11 cellular contexts compared by ENCODE assay signal in genomic region chr2:226048625-226049024, GRCh38.
A peak's percentile ranks its signal among the peaks of the same experiment; 100 is the strongest.
DNase-seq lines count a peak whose midpoint lies in the region; ATAC-seq, FAIRE-seq and TF ChIP-seq lines count a peak whose summit lies in the region.
"Had no signal": no experiment of that assay in that cellular context is flagged by ENCODE, and none has a peak within 500 bp of the region (broad histone marks: within the 10 kb centered on the region; RNA-seq: fewer than 3 reads in every experiment).

No MANE protein-coding gene starts in this region.

- TF ChIP-seq CTCF in A673 (conservative IDR thresholded peaks at IDR 0.05; ENCODE audit: low read depth, low read length) (no peak), brain microvascular endothelial cell (IDR thresholded peaks at IDR 0.05; ENCODE audit: low read depth, low read length, missing control alignments) (peak; percentile 35), kidney epithelial cell (IDR thresholded peaks at IDR 0.05; ENCODE audit: insufficient read depth, low read length, poor library complexity, severe bottlenecking) (no peak)

- H3K27me3 ChIP-seq in A673 (replicated peaks; ENCODE audit: insufficient read depth, low read depth, low read length, poor library complexity) (no peaks in the 10 kb centered on the region), brain microvascular endothelial cell (replicated peaks) (no peaks in the 10 kb centered on the region), kidney epithelial cell (ENCODE audit: control insufficient read depth, insufficient read depth, low read length) (no peaks in the 10 kb centered on the region)
- H3K27me3 ChIP-seq: BLaER1 had no signal

- no peaks in the 10 kb centered on the region for H3K9me3 ChIP-seq in A673 (ENCODE audit: low read depth, low read length, poor library complexity, severe bottlenecking)
- H3K9me3 ChIP-seq: BLaER1 had no signal

- H3K27ac ChIP-seq in A673 (ENCODE audit: low read depth, low read length, poor library complexity, severe bottlenecking): no peak overlapping the region
- peak overlapping the region; percentile 72 for H3K27ac ChIP-seq in brain microvascular endothelial cell
- H3K27ac ChIP-seq: BLaER1 had no signal

- H3K4me1 ChIP-seq in A673 (ENCODE audit: insufficient read depth, low read length, poor library complexity, severe bottlenecking): no peaks in the 10 kb centered on the region
- H3K4me1 ChIP-seq: BLaER1 had no signal

- in situ Hi-C loops in brain microvascular endothelial cell (cut with HindIII; ENCODE audit: low pct_ligation_motif_present, low sequenced_read_pairs): no loop called here

- POLR2A ChIA-PET in A673 (lab: Charles Lee; ENCODE audit: low non-redundant PET): no interaction called here

- H3K36me3 ChIP-seq in A673 (ENCODE audit: insufficient read depth, low read length, poor library complexity, severe bottlenecking) (no peaks in the 10 kb centered on the region), brain microvascular endothelial cell (replicated peaks) (no peaks in the 10 kb centered on the region), kidney epithelial cell (ENCODE audit: control insufficient read depth, insufficient read depth, low read length) (no peaks in the 10 kb centered on the region)
- H3K36me3 ChIP-seq: BLaER1 had no signal

- H3K4me3 ChIP-seq in A673 (ENCODE audit: low read depth, low read length, poor library complexity, severe bottlenecking) (no peak overlapping the region), brain microvascular endothelial cell (ENCODE audit: low read depth, low read length) (no peak overlapping the region), kidney epithelial cell (ENCODE audit: low read depth, low read length) (no peak overlapping the region)
- H3K4me3 ChIP-seq: BLaER1 had no signal

- intact Hi-C loops in A673 (cut with micrococcal nuclease; ENCODE audit: unreplicated experiment): no loop called here

- no TSS peak for BruUV-seq in A673 (replicated peaks; lab: Mats Ljungman, UMichigan)

- FAIRE-seq in HTR-8/SVneo (lab: Jason Lieb, UNC): peak; percentile 59

- no peak for ATAC-seq in GM18861 (IDR thresholded peaks at IDR 0.05; ENCODE audit: unreplicated experiment)

- peak; percentile 26 for DNase-seq in A673 (ENCODE audit: low spot score)
- DNase-seq in HTR-8/SVneo (ENCODE audit: insufficient read length, low spot score): peak; percentile 56
- DNase-seq in brain microvascular endothelial cell: peak; percentile 82
- peak; percentile 65 for DNase-seq in kidney epithelial cell (ENCODE audit: low read depth)
- no peak for DNase-seq in SK-N-DZ (ENCODE audit: low spot score)
- no peak for DNase-seq in NCI-H1092 (lab: John Stamatoyannopoulos, UW)
- DNase-seq in activated CD4-positive, alpha-beta T cell treated with anti-CD3 and anti-CD28 coated beads for 4 hours: no peak
- DNase-seq: activated CD8-positive, alpha-beta memory T cell treated with anti-CD3 and anti-CD28 coated beads, Interleukin-2, amount 50 U/mL, for 48 hours; occipital lobe had no signal

- CTCF ChIA-PET in A673 (lab: Charles Lee): no interaction called here

Comparison
In these comparisons a context has a peak if more than half of its experiments do, and no peak if none do; other contexts are left out.
1. DNase-seq: peak in A673 (single experiment), HTR-8/SVneo (single experiment), brain microvascular endothelial cell (single experiment) and kidney epithelial cell (single experiment); none in SK-N-DZ (single experiment), NCI-H1092 (single experiment) and activated CD4-positive, alpha-beta T cell treated with anti-CD3 and anti-CD28 coated beads for 4 hours (0 of 2).